Comparison of ENCODE assay signal across 14 cellular contexts in the genomic region with DNA sequence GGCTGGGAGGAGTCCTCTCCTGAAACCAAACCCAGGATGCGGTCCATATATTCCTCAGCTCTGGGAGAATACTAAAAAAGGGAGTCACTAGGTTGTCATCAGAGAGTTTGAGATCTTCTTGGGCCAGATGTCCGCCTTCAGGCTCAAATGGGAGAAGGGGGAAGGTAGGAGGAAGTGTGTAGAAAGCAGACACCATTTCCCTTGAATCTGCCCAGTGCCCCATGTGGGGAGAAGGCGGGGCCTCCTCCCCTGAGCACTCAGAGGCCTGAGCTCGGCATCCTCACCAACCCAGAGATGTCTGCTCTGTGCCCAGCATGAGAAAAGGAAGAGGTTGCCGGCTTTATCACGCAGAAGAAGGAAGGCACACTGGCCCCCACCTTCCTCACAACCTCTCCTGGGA. TPM values are rescaled to one million over a fixed set of nuclear protein-coding genes. Genes with fewer than 3 reads are reported as not detected.
DNase-seq lines count a peak whose midpoint lies in the region; ATAC-seq and TF ChIP-seq lines count a peak whose summit lies in the region.
"Had no signal": no experiment of that assay in that cellular context is flagged by ENCODE, and none has a peak within 500 bp of the region (broad histone marks: within the 10 kb centered on the region; RNA-seq: fewer than 3 reads in every experiment).

No MANE protein-coding gene starts in this region.

- H3K27me3 ChIP-seq in breast epithelium, result no peaks in the 10 kb centered on the region
- no peaks in the 10 kb centered on the region for H3K27me3 ChIP-seq in osteoblast (ENCODE audit: insufficient read depth, low read length)
- no peaks in the 10 kb centered on the region for H3K27me3 ChIP-seq in brain microvascular endothelial cell (replicated peaks)
- H3K27me3 ChIP-seq: stomach had no signal

- in situ Hi-C loops in brain microvascular endothelial cell (cut with HindIII; ENCODE audit: low pct_ligation_motif_present, low sequenced_read_pairs), result no loop called here

- peaks cover 65% of the 10 kb centered on the region for H3K79me2 ChIP-seq in osteoblast (ENCODE audit: insufficient read depth, low read length)

- no peak for ATAC-seq in GM21529 (IDR thresholded peaks at IDR 0.05; ENCODE audit: unreplicated experiment)

- H3K4me3 ChIP-seq in NB4 (ENCODE audit: low read depth, low read length) (no peak overlapping the region), breast epithelium (no peak overlapping the region), osteoblast (ENCODE audit: insufficient read depth, low read length) (no peak overlapping the region), brain microvascular endothelial cell (ENCODE audit: low read depth, low read length) (no peak overlapping the region)
- H3K4me3 ChIP-seq: stomach had no signal

- peak overlapping the region; percentile 79 for H3K4me2 ChIP-seq in osteoblast (ENCODE audit: insufficient read depth, low read length)

- intact Hi-C loops in breast epithelium (cut with DNase I; ENCODE audit: low total_unique reads), result no loop called here

- H3K36me3 ChIP-seq in breast epithelium (no peaks in the 10 kb centered on the region), osteoblast (ENCODE audit: insufficient read depth, low read length) (peaks cover 40% of the 10 kb centered on the region), brain microvascular endothelial cell (replicated peaks) (no peaks in the 10 kb centered on the region)
- H3K36me3 ChIP-seq: stomach had no signal

- DNase-seq in Daoy (ENCODE audit: low read depth), result peak; percentile 41
- peak; percentile 25 for DNase-seq in NB4 (ENCODE audit: low read depth)
- no peak for DNase-seq in breast epithelium (ENCODE audit: low spot score in 2 of 2)
- DNase-seq in osteoblast (ENCODE audit: insufficient read length, low spot score, missing footprints), result no peak
- no peak for DNase-seq in NCI-H526 (lab: John Stamatoyannopoulos, UW)
- DNase-seq in stimulated activated CD4-positive, alpha-beta T cell treated with anti-CD3 and anti-CD28 coated beads, Interleukin-2, amount 100 ng/mL, for 24 hours, result no peak
- DNase-seq in brain microvascular endothelial cell, result no peak
- DNase-seq: activated CD4-positive, alpha-beta T cell treated with anti-CD3 and anti-CD28 coated beads, Interleukin-2, amount 50 U/mL, for 48 hours; activated naive CD4-positive, alpha-beta T cell treated with anti-CD3 and anti-CD28 coated beads, Interleukin-2, amount 10 ng/mL, durations not matched to agents 7 days and 5 days; DMS79 treated with DMSO at 0.1 percent for 48 hours; HCEC 1CT; NCI-H187; stomach had no signal

- TF ChIP-seq CTCF in NB4 (IDR thresholded peaks at IDR 0.05; ENCODE audit: low read depth, low read length), result no peak
- TF ChIP-seq CTCF in breast epithelium (IDR thresholded peaks at IDR 0.05), result no peak
- no peak for TF ChIP-seq CTCF in osteoblast (IDR thresholded peaks at IDR 0.05; ENCODE audit: extremely low read depth, low read depth, low read length)
- TF ChIP-seq CTCF in brain microvascular endothelial cell (IDR thresholded peaks at IDR 0.05; ENCODE audit: low read depth, low read length, missing control alignments), result no peak

- H3K4me1 ChIP-seq in breast epithelium (peaks cover 16 to 40% of the 10 kb centered on the region in 2 donors), osteoblast (ENCODE audit: insufficient read depth, low read length) (peaks cover 89% of the 10 kb centered on the region)

- TF ChIP-seq POLR2A in NB4 (IDR thresholded peaks at IDR 0.05; ENCODE audit: extremely low read depth, insufficient read length) (no peak), breast epithelium (IDR thresholded peaks at IDR 0.05) (no peak)

- H3K27ac ChIP-seq in breast epithelium (peak overlapping the region; percentile 93 to 98), osteoblast (ENCODE audit: low read depth, low read length) (peak overlapping the region; percentile 99), brain microvascular endothelial cell (no peak overlapping the region)

- H2AFZ ChIP-seq in osteoblast (ENCODE audit: low read length), result no peak overlapping the region

- no peaks in the 10 kb centered on the region for H3K9me3 ChIP-seq in breast epithelium
- H3K9me3 ChIP-seq in osteoblast (ENCODE audit: low read depth, low read length), result no peaks in the 10 kb centered on the region
- H3K9me3 ChIP-seq: stomach had no signal

- no peaks in the 10 kb centered on the region for H4K20me1 ChIP-seq in osteoblast (ENCODE audit: insufficient read depth, low read length)

RNA-seq across cellular contexts. Expression of gene LTBP2, which starts 37.3 kb away (rescaled TPM):
- 7.6 and 9.6 TPM in 2 replicates for total RNA-seq in Daoy (2014; rRNA removed; shearing (Covaris generic))
- 10 to 100 TPM; 34.7 to 91.1 (median 79.0) TPM for total RNA-seq in breast epithelium
- 493 and 546 TPM in 2 replicates for total RNA-seq in osteoblast

Comparison
In these comparisons a context has a peak if more than half of its experiments do, and no peak if none do; other contexts are left out.
1. DNase-seq: peak in Daoy (single experiment) and NB4 (single experiment); none in breast epithelium (0 of 2), osteoblast (single experiment), NCI-H526 (0 of 2), stimulated activated CD4-positive, alpha-beta T cell treated with anti-CD3 and anti-CD28 coated beads, Interleukin-2, amount 100 ng/mL, for 24 hours (0 of 2) and brain microvascular endothelial cell (single experiment).